ENCODE assay signal across 1 cellular context in the genomic region with DNA sequence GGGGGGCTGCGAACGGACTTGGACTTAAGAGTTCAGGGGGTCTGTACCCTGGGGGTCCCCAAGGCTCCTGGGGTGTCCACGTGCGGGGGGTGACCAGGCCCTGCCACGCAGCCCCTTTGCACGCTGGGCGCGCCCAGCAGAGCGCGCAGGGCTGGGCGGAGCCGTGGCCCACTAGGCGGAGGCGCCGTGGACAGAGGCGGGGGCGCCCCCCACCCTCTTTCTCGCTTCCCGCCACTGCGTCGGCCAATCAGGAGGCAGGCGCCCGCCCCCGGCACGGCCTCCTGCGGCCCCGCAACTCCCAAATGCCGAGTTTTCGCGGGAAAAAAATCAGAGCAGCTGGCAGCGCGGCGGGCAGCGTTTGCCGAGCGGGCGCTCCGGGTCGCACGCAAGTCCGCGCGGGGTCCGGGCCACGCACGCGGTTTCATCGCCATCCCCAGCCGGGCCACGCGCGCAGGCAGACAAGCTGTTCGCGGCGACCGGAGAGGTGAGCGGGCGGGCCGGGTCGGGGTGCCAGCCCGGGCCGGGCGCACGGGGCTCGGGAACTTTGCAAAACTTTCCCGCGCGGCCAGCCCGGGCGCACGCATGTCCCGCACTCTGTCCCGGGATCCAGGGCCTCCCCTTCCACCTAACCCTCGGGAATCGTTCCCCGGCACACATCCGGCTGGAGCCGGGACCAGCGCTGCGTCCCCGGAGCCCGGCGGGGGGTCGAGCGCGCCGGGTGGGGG.
TF ChIP-seq lines count a peak whose summit lies in the region.

Gene UHRF1, plus strand, starts transcription at position 330 of the 725 bp plus-strand sequence. CDS start 1,385 bp downstream, outside the sequence.

TF ChIP-seq in K562, 482 proteins besides CTCF, POLR2A, EP300 and RAD21 (continued from another document and continues in another):
- TF ChIP-seq, protein P1, sequence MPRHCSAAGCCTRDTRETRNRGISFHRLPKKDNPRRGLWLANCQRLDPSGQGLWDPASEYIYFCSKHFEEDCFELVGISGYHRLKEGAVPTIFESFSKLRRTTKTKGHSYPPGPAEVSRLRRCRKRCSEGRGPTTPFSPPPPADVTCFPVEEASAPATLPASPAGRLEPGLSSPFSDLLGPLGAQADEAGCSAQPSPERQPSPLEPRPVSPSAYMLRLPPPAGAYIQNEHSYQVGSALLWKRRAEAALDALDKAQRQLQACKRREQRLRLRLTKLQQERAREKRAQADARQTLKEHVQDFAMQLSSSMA (CRISPR knock-in tag; IDR thresholded peaks at IDR 0.05), result no peak
- TF ChIP-seq ESRRB (CRISPR knock-in tag; IDR thresholded peaks at IDR 0.05; ENCODE audit: borderline replicate concordance), result no peak
- TF ChIP-seq NELFE (IDR thresholded peaks at IDR 0.05; ENCODE audit: insufficient read depth, insufficient read length), result no peak
- peak; percentile 81 for TF ChIP-seq RBM25 (IDR thresholded peaks at IDR 0.05; ENCODE audit: low read depth, low read length, severe bottlenecking)
- no peak for TF ChIP-seq ZNF124 (CRISPR knock-in tag; IDR thresholded peaks at IDR 0.05)
- TF ChIP-seq PTBP1 (IDR thresholded peaks at IDR 0.05; ENCODE audit: low read depth, low read length), result no peak
- TF ChIP-seq MCM3 (IDR thresholded peaks at IDR 0.05), result no peak
- no peak for TF ChIP-seq CLOCK (CRISPR knock-in tag; IDR thresholded peaks at IDR 0.05; ENCODE audit: borderline replicate concordance)
- peak; percentile 54; the same call in 1 of the 2 replicates for TF ChIP-seq ZBTB1 (CRISPR knock-in tag; IDR thresholded peaks at IDR 0.05; ENCODE audit: borderline replicate concordance, low read depth)
- no peak for TF ChIP-seq ZNF507 (tag; conservative IDR thresholded peaks at IDR 0.05)
- peak; percentile 56; the same call in 1 of the 2 replicates for TF ChIP-seq KDM2B (CRISPR knock-in tag; IDR thresholded peaks at IDR 0.05)
- TF ChIP-seq TARDBP (IDR thresholded peaks at IDR 0.05), result 0 out of 2 replicates have a peak, but pooled peaks have one; percentile 14
- no peak for TF ChIP-seq NUFIP1 (IDR thresholded peaks at IDR 0.05; ENCODE audit: partially characterized antibody)
- no peak for TF ChIP-seq YY1 (IDR thresholded peaks at IDR 0.05; ENCODE audit: borderline replicate concordance in 1 of 3, control insufficient read depth in 1 of 3, extremely low read depth in 1 of 3, insufficient read depth in 3 of 3, insufficient read length in 1 of 3, insufficient replicate concordance in 2 of 3, low read depth in 1 of 3, low read length in 2 of 3)
- no peak for TF ChIP-seq CREB3 (tag; conservative IDR thresholded peaks at IDR 0.05; ENCODE audit: low read depth)
- no peak for TF ChIP-seq CBFA2T3 (IDR thresholded peaks at IDR 0.05)
- no peak for TF ChIP-seq PCBP2 (IDR thresholded peaks at IDR 0.05; ENCODE audit: low read depth, low read length, poor library complexity, severe bottlenecking)
- TF ChIP-seq TBP (optimal IDR thresholded peaks at IDR 0.05; ENCODE audit: low read depth, low read length), result no peak
- peak; percentile 27 for TF ChIP-seq HNRNPLL (IDR thresholded peaks at IDR 0.05; ENCODE audit: low read depth, low read length, poor library complexity, severe bottlenecking)
- TF ChIP-seq RBM22 (IDR thresholded peaks at IDR 0.05; ENCODE audit: low read depth, low read length, poor library complexity, severe bottlenecking), result peak; percentile 41
- TF ChIP-seq MLX (CRISPR knock-in tag; conservative IDR thresholded peaks at IDR 0.05), result no peak
- no peak for TF ChIP-seq TRIM24 (IDR thresholded peaks at IDR 0.05)
- TF ChIP-seq ZNF239 (CRISPR knock-in tag; IDR thresholded peaks at IDR 0.05), result no peak
- no peak for TF ChIP-seq SAFB2 (IDR thresholded peaks at IDR 0.05; ENCODE audit: borderline replicate concordance, low read depth, low read length, severe bottlenecking)
- TF ChIP-seq, protein P2, sequence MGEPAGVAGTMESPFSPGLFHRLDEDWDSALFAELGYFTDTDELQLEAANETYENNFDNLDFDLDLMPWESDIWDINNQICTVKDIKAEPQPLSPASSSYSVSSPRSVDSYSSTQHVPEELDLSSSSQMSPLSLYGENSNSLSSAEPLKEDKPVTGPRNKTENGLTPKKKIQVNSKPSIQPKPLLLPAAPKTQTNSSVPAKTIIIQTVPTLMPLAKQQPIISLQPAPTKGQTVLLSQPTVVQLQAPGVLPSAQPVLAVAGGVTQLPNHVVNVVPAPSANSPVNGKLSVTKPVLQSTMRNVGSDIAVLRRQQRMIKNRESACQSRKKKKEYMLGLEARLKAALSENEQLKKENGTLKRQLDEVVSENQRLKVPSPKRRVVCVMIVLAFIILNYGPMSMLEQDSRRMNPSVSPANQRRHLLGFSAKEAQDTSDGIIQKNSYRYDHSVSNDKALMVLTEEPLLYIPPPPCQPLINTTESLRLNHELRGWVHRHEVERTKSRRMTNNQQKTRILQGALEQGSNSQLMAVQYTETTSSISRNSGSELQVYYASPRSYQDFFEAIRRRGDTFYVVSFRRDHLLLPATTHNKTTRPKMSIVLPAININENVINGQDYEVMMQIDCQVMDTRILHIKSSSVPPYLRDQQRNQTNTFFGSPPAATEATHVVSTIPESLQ (CRISPR knock-in tag; IDR thresholded peaks at IDR 0.05), result 0 out of 2 replicates have a peak, but pooled peaks have one; percentile 63
- TF ChIP-seq IRF2 (CRISPR knock-in tag; IDR thresholded peaks at IDR 0.05), result no peak
- TF ChIP-seq RBFOX2 (IDR thresholded peaks at IDR 0.05; ENCODE audit: low read depth, low read length), result peak; percentile 88
- peak in 1 of 2 experiments; percentile 75; a peak in 3 of 4 replicates for TF ChIP-seq MAZ (CRISPR knock-in tag; conservative IDR thresholded peaks at IDR 0.05 in 1 of 2, IDR thresholded peaks at IDR 0.05 in 1 of 2)
- TF ChIP-seq PRPF4 (IDR thresholded peaks at IDR 0.05; ENCODE audit: insufficient read depth, low read depth, low read length, poor library complexity, severe bottlenecking), result peak; percentile 51
- TF ChIP-seq ZNF134 (CRISPR knock-in tag; conservative IDR thresholded peaks at IDR 0.05), result no peak
- TF ChIP-seq, protein P3, sequence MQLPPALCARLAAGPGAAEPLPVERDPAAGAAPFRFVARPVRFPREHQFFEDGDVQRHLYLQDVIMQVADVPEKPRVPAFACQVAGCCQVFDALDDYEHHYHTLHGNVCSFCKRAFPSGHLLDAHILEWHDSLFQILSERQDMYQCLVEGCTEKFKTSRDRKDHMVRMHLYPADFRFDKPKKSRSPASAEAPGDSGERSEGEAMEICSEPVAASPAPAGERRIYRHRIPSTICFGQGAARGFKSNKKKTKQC (CRISPR knock-in tag; IDR thresholded peaks at IDR 0.05), result 0 out of 2 replicates have a peak, but pooled peaks have one; percentile 30
- no peak for TF ChIP-seq PTTG1 (tag; IDR thresholded peaks at IDR 0.05; ENCODE audit: low read depth)
- TF ChIP-seq, protein P4, sequence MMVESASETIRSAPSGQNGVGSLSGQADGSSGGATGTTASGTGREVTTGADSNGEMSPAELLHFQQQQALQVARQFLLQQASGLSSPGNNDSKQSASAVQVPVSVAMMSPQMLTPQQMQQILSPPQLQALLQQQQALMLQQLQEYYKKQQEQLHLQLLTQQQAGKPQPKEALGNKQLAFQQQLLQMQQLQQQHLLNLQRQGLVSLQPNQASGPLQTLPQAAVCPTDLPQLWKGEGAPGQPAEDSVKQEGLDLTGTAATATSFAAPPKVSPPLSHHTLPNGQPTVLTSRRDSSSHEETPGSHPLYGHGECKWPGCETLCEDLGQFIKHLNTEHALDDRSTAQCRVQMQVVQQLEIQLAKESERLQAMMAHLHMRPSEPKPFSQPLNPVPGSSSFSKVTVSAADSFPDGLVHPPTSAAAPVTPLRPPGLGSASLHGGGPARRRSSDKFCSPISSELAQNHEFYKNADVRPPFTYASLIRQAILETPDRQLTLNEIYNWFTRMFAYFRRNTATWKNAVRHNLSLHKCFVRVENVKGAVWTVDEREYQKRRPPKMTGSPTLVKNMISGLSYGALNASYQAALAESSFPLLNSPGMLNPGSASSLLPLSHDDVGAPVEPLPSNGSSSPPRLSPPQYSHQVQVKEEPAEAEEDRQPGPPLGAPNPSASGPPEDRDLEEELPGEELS (CRISPR knock-in tag; IDR thresholded peaks at IDR 0.05; ENCODE audit: borderline replicate concordance), result no peak
- TF ChIP-seq CCNT2 (IDR thresholded peaks at IDR 0.05; ENCODE audit: borderline replicate concordance, extremely low read depth, insufficient read length, low read depth, low read length), result peak; percentile 24
- TF ChIP-seq GABPB1 (CRISPR knock-in tag; IDR thresholded peaks at IDR 0.05), result peak; percentile 74; the same call in 1 of the 2 replicates
- no peak for TF ChIP-seq ZNF445 (CRISPR knock-in tag; IDR thresholded peaks at IDR 0.05; ENCODE audit: low read depth)
- no peak for TF ChIP-seq ZNF316 (IDR thresholded peaks at IDR 0.05)
- TF ChIP-seq FIP1L1 (IDR thresholded peaks at IDR 0.05; ENCODE audit: low read depth, low read length, poor library complexity, severe bottlenecking), result peak; percentile 81
- no peak for TF ChIP-seq PRDM10 (IDR thresholded peaks at IDR 0.05; ENCODE audit: partially characterized antibody)
- TF ChIP-seq ZNF311 (CRISPR knock-in tag; IDR thresholded peaks at IDR 0.05), result no peak
